ENCODE assay signal across 16 cellular contexts in the genomic region with DNA sequence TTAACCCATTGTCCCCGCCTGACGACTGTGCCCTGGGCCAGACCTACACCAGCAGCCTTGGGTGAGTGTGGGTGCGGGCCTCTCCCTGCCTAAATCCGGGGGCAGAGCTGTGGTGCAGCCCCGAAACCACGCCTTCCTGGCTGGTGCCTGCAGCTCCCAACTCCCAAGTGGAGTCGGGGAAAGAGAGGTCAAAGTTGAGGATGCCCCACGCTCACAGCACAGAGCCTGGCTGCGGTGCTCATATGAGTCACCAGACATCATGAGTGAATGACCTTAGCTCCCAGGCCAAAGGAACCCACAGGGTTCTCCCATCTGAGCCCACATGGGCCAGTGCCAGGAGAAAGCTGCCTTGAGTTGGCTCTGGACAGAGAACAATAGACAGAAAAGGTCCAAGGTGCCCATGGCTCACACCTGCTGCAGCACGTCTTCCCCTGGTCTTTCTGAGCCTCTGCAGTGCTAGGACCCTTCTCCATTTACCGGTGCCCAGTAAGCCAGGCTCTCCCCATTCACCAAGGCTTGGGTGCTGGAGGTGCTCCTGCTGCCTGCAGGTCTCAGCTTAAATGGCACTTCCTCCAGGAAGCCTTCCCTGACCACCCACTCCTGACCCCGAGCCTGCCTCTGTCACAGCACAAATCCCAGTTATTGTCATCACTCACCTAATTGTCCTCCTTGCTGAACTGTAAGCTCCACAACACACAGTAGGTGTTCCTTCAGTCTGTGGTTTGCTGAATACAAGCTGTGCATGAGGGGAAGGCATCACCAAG.
A peak's percentile ranks its signal among the peaks of the same experiment; 100 is the strongest.
DNase-seq lines count a peak whose midpoint lies in the region; ATAC-seq and TF ChIP-seq lines count a peak whose summit lies in the region.
"Had no signal": no experiment of that assay in that cellular context is flagged by ENCODE, and none has a peak within 500 bp of the region (broad histone marks: within the 10 kb centered on the region; RNA-seq: fewer than 3 reads in every experiment).

No MANE protein-coding gene starts in this region.

- H3K27ac ChIP-seq in heart right ventricle (no peak overlapping the region), neuronal stem cell (replicated peaks; ENCODE audit: low read length) (no peak overlapping the region), aorta (ENCODE audit: low read depth in 1 of 2, low read length in 2 of 2) (no peak overlapping the region), prostate gland (no peak overlapping the region)
- H3K27ac ChIP-seq: C4-2B had no signal

- H3K23ac ChIP-seq in neuronal stem cell (ENCODE audit: low read depth, low read length, poor library complexity), result no peak overlapping the region

- ATAC-seq in left ventricle myocardium superior, result no peak
- ATAC-seq in heart right ventricle, result no peak
- ATAC-seq in GM18909 (IDR thresholded peaks at IDR 0.05; ENCODE audit: poor library complexity, unreplicated experiment), result no peak
- ATAC-seq in aorta (ENCODE audit: low FRiP score), result no peak
- ATAC-seq: GM12878, HepG2 had no signal

- H2BK12ac ChIP-seq in neuronal stem cell (ENCODE audit: low read length), result no peak overlapping the region

- H3K9ac ChIP-seq in neuronal stem cell (ENCODE audit: low read depth, low read length, poor library complexity), result peak overlapping the region; percentile 32

- peaks cover 0 to 8% (median 0%) of the 10 kb centered on the region in 11 donors for H3K9me3 ChIP-seq in heart right ventricle
- no peaks in the 10 kb centered on the region for H3K9me3 ChIP-seq in MG63
- H3K9me3 ChIP-seq in neuronal stem cell (replicated peaks in 1 of 2; ENCODE audit: control insufficient read depth in 2 of 2, insufficient read depth in 1 of 2, low read depth in 1 of 2, low read length in 2 of 2), result no peaks in the 10 kb centered on the region
- peaks cover 1% of the 10 kb centered on the region for H3K9me3 ChIP-seq in aorta (ENCODE audit: control insufficient read depth, low read length)
- H3K9me3 ChIP-seq in prostate gland, result no peaks in the 10 kb centered on the region
- H3K9me3 ChIP-seq: Caco-2 had no signal

- intact Hi-C loops in left ventricle myocardium superior (cut with micrococcal nuclease) (no loop called here), heart right ventricle (cut with DNase I) (loop anchor here in 8 of 10 donors (5.0 to 10.0 kb wide), 5 partner anchors 251 to 523 kb away; partner anchors contain the start of gene SORCS2 (in 4 of the 8)), aorta (cut with DNase I) (loop anchor here in 1 of 2 donors (5.0 kb wide), 1 partner anchor 743 kb away; no protein-coding TSS in a partner anchor), prostate gland (cut with DNase I) (loop anchor here (5.0 kb wide), 1 partner anchor 523 kb away; the partner anchor contains the start of gene SORCS2)

- WGBS in heart right ventricle, 2 donors, result 90% methylated on average over 12 of the region's 12 CpGs
- no CpG with 5 or more reads among the region's 12 CpGs for WGBS in neuronal stem cell (ENCODE audit: extremely low coverage in 2 of 2, insufficient read length in 2 of 2, insufficient replicate concordance in 1 of 2), 2 donors
- WGBS in aorta, 2 donors, result 91 to 95% methylated on average over 12 of the region's 12 CpGs
- WGBS in prostate gland, result 84% methylated on average over 12 of the region's 12 CpGs

- no peak overlapping the region for H2BK120ac ChIP-seq in neuronal stem cell (ENCODE audit: low read depth, low read length)

- TF ChIP-seq POLR2A in prostate gland (IDR thresholded peaks at IDR 0.05), result no peak

- H2AK5ac ChIP-seq in neuronal stem cell (ENCODE audit: low read depth, low read length), result peak overlapping the region; percentile 67

- H2AFZ ChIP-seq in neuronal stem cell (ENCODE audit: low read length), result no peak overlapping the region

- H3K4ac ChIP-seq in neuronal stem cell (ENCODE audit: low read length), result no peak overlapping the region

- DNase-seq in left ventricle myocardium superior, result peak; percentile 21
- DNase-seq in heart right ventricle, result no peak
- DNase-seq in MG63, result peak; percentile 16
- DNase-seq in neuronal stem cell (ENCODE audit: low spot score), result no peak
- DNase-seq in aorta, result no peak
- DNase-seq in prostate gland (ENCODE audit: low spot score), result no peak
- DNase-seq: 8988T; Caco-2; CD4-positive, alpha-beta T cell; DMS79; GDM1; H9 had no signal

- no peak overlapping the region for H3K4me2 ChIP-seq in neuronal stem cell (ENCODE audit: insufficient read depth, low read length, poor library complexity, severe bottlenecking)

- no peak overlapping the region for H2BK15ac ChIP-seq in neuronal stem cell (ENCODE audit: low read length)

- peaks cover 0 to 7% (median 4%) of the 10 kb centered on the region in 9 donors for H3K4me1 ChIP-seq in heart right ventricle
- H3K4me1 ChIP-seq in neuronal stem cell (ENCODE audit: control insufficient read depth in 2 of 2, insufficient read depth in 1 of 2, low read depth in 1 of 2, low read length in 2 of 2), result peaks cover 0 to 9% of the 10 kb centered on the region in 2 donors
- no peaks in the 10 kb centered on the region for H3K4me1 ChIP-seq in aorta (ENCODE audit: control insufficient read depth in 1 of 2, insufficient read depth in 2 of 2, low read length in 2 of 2)
- no peaks in the 10 kb centered on the region for H3K4me1 ChIP-seq in prostate gland (replicated peaks)

- no peak overlapping the region for H2BK5ac ChIP-seq in neuronal stem cell (ENCODE audit: low read length)

- H3K36me3 ChIP-seq in heart right ventricle, result no peaks in the 10 kb centered on the region
- no peaks in the 10 kb centered on the region for H3K36me3 ChIP-seq in MG63
- H3K36me3 ChIP-seq in neuronal stem cell (replicated peaks in 1 of 2; ENCODE audit: control insufficient read depth in 2 of 2, insufficient read depth in 2 of 2, low read length in 2 of 2), result no peaks in the 10 kb centered on the region
- no peaks in the 10 kb centered on the region for H3K36me3 ChIP-seq in aorta (ENCODE audit: control insufficient read depth in 1 of 2, insufficient read depth in 2 of 2, low read length in 1 of 2)
- H3K36me3 ChIP-seq in prostate gland, result no peaks in the 10 kb centered on the region

- H3K79me1 ChIP-seq in neuronal stem cell (ENCODE audit: low read depth, low read length), result no peaks in the 10 kb centered on the region

- H3K14ac ChIP-seq in neuronal stem cell (ENCODE audit: low read length), result no peak overlapping the region

- H3K4me3 ChIP-seq in heart right ventricle (no peak overlapping the region), MG63 (no peak overlapping the region), neuronal stem cell (ENCODE audit: low read length in 2 of 2) (no peak overlapping the region), aorta (ENCODE audit: low read length in 2 of 2) (no peak overlapping the region), prostate gland (no peak overlapping the region)
- H3K4me3 ChIP-seq: GM12878 had no signal

- H4K8ac ChIP-seq in neuronal stem cell (ENCODE audit: low read depth, low read length), result no peak overlapping the region

- H3K27me3 ChIP-seq in heart right ventricle (peaks cover 0 to 17% (median 12%) of the 10 kb centered on the region in 7 donors), MG63 (no peaks in the 10 kb centered on the region), neuronal stem cell (ENCODE audit: control insufficient read depth in 3 of 3, insufficient read depth in 3 of 3, low read depth in 1 of 3, low read length in 3 of 3) (peaks cover 0 to 22% (median 7%) of the 10 kb centered on the region in 3 experiments), aorta (ENCODE audit: control insufficient read depth in 1 of 2, insufficient read depth in 2 of 2, low read length in 1 of 2) (no peaks in the 10 kb centered on the region), prostate gland (replicated peaks; ENCODE audit: insufficient read depth) (no peaks in the 10 kb centered on the region)

- no peak for TF ChIP-seq CTCF in heart right ventricle (IDR thresholded peaks at IDR 0.05)
- TF ChIP-seq CTCF in prostate gland (IDR thresholded peaks at IDR 0.05), result no peak

- peak overlapping the region; percentile 53 for H3K18ac ChIP-seq in neuronal stem cell (ENCODE audit: low read length)

- H4K91ac ChIP-seq in neuronal stem cell (ENCODE audit: low read depth, low read length, poor library complexity), result no peak overlapping the region

Comparison
In these comparisons a context has a peak if more than half of its experiments do, and no peak if none do; other contexts are left out.
1. DNase-seq: peak in left ventricle myocardium superior (single experiment) and MG63 (single experiment); none in heart right ventricle (0 of 2), neuronal stem cell (single experiment), aorta (0 of 2) and prostate gland (single experiment).